In genomic region chr13:106374631-106375030, GRCh38 we compare ENCODE assay signal across 20 cellular contexts.
"Had no signal": no experiment of that assay in that cellular context is flagged by ENCODE, and none has a peak within 500 bp of the region (broad histone marks: within the 10 kb centered on the region; RNA-seq: fewer than 3 reads in every experiment).

No MANE protein-coding gene starts in this region.

- H3K27me3 ChIP-seq: heart left ventricle, tibial artery had no signal

- FAIRE-seq: bronchial epithelial cell, islet of Langerhans had no signal

- H3K36me3 ChIP-seq: heart left ventricle, spleen, tibial artery had no signal

- ATAC-seq: left ventricle myocardium superior, WTC11 had no signal

- H3K36me3 Mint-ChIP-seq: WTC11 had no signal

- H3K9me3 ChIP-seq: heart left ventricle, spleen, tibial artery had no signal

- H3K4me3 Mint-ChIP-seq: nephron progenitor cell; T-helper 1 cell treated with Interleukin-12 subunit alpha and Interleukin-12 subunit beta and Interleukin-4 antibody, amounts not matched to agents 30 μg/mL and 1 μg/mL, for 36 hours; WTC11 had no signal

- H3K27ac ChIP-seq: epithelial cell of prostate, spleen had no signal

- DNase-seq: activated T-cell treated with anti-CD3 and anti-CD28 coated beads, Interleukin-2, amount 50 U/mL, for 1 hour; aorta; cerebellar nuclear complex; cortex of kidney; heart left ventricle; left ventricle myocardium superior; nephron progenitor cell; occipital lobe; spleen; stimulated activated CD4-positive, alpha-beta T cell treated with anti-CD3 and anti-CD28 coated beads, Interleukin-4, amount 100 ng/mL, for 1 hour; stimulated activated naive CD4-positive, alpha-beta T cell treated with Interleukin-2 at 50 U/mL for 16 hours; substantia nigra; T1000; tibial artery had no signal

- H3K4me3 ChIP-seq: heart left ventricle, spleen, tibial artery had no signal

- H3K4me1 ChIP-seq: spleen had no signal

- H3K9me3 Mint-ChIP-seq: activated naive CD4-positive, alpha-beta T cell treated with anti-CD3 and anti-CD28 coated beads, Interleukin-2, amount 50 U/mL, for 72 hours; T-helper 1 cell treated with Interleukin-12 subunit alpha and Interleukin-12 subunit beta and Interleukin-4 antibody, amounts not matched to agents 30 μg/mL and 1 μg/mL, for 36 hours; WTC11 had no signal

- H3K27ac Mint-ChIP-seq: nephron progenitor cell; T-helper 1 cell treated with Interleukin-12 subunit alpha and Interleukin-12 subunit beta and Interleukin-4 antibody, amounts not matched to agents 30 μg/mL and 1 μg/mL, for 36 hours; WTC11 had no signal
